18 cellular contexts compared by ENCODE assay signal in genomic region chr10:47365561-47365960, GRCh38. TPM values are rescaled to one million over a fixed set of nuclear protein-coding genes. Genes with fewer than 3 reads are reported as not detected.
A peak's percentile ranks its signal among the peaks of the same experiment; 100 is the strongest.
DNase-seq lines count a peak whose midpoint lies in the region; ATAC-seq and TF ChIP-seq lines count a peak whose summit lies in the region.
"Had no signal": no experiment of that assay in that cellular context is flagged by ENCODE, and none has a peak within 500 bp of the region (broad histone marks: within the 10 kb centered on the region; RNA-seq: fewer than 3 reads in every experiment).

No MANE protein-coding gene starts in this region.

- no peak overlapping the region for H3K4me3 Mint-ChIP-seq in stimulated activated naive CD8-positive, alpha-beta T cell treated with anti-CD3 and anti-CD28 coated beads, Interleukin-15, amount 100 ng/mL, for 72 hours
- H3K4me3 Mint-ChIP-seq: CD4-positive, alpha-beta memory T cell; HFFc6 had no signal

- H3K4me1 Mint-ChIP-seq in stimulated activated naive CD8-positive, alpha-beta T cell treated with anti-CD3 and anti-CD28 coated beads, Interleukin-15, amount 100 ng/mL, for 72 hours, result no peaks in the 10 kb centered on the region
- H3K4me1 Mint-ChIP-seq: CD4-positive, alpha-beta memory T cell had no signal

- no peaks in the 10 kb centered on the region for H3K9me3 Mint-ChIP-seq in stimulated activated naive CD8-positive, alpha-beta T cell treated with anti-CD3 and anti-CD28 coated beads, Interleukin-15, amount 100 ng/mL, for 72 hours
- H3K9me3 Mint-ChIP-seq: CD4-positive, alpha-beta memory T cell; HFFc6 had no signal

- H3K27ac ChIP-seq in coronary artery, result no peak overlapping the region
- H3K27ac ChIP-seq: HL-60 had no signal

- no peaks in the 10 kb centered on the region for H3K27me3 Mint-ChIP-seq in stimulated activated naive CD8-positive, alpha-beta T cell treated with anti-CD3 and anti-CD28 coated beads, Interleukin-15, amount 100 ng/mL, for 72 hours
- H3K27me3 Mint-ChIP-seq: CD4-positive, alpha-beta memory T cell had no signal

- TF ChIP-seq CTCF in coronary artery (IDR thresholded peaks at IDR 0.05), result no peak

- peak; percentile 24 for DNase-seq in activated effector memory CD4-positive, alpha-beta T cell treated with anti-CD3 and anti-CD28 coated beads, Interleukin-2, amount 50 U/mL, for 16 hours
- DNase-seq in activated effector memory CD4-positive, alpha-beta T cell treated with Interleukin-2 at 50 U/mL for 16 hours, result no peak
- DNase-seq in coronary artery (ENCODE audit: low spot score) (peak; percentile 38), posterior vena cava (ENCODE audit: low spot score) (peak; percentile 41), hippocampal formation (lab: John Stamatoyannopoulos, UW) (no peak)
- no peak for DNase-seq in stimulated activated naive CD8-positive, alpha-beta T cell treated with anti-CD3 and anti-CD28 coated beads, Interleukin-15, amount 100 ng/mL, for 72 hours
- DNase-seq: ACHN; C1 segment of cervical spinal cord; CD4-positive, alpha-beta memory T cell; DMS79; HCEC 1CT; HFFc6 had no signal

- intact Hi-C loops in posterior vena cava (cut with DNase I), result no loop called here

- H3K4me3 ChIP-seq in coronary artery, result no peak overlapping the region
- H3K4me3 ChIP-seq: GM12878 had no signal

- no peak overlapping the region for H3K27ac Mint-ChIP-seq in stimulated activated naive CD8-positive, alpha-beta T cell treated with anti-CD3 and anti-CD28 coated beads, Interleukin-15, amount 100 ng/mL, for 72 hours
- H3K27ac Mint-ChIP-seq: HFFc6 had no signal

- no peak for ATAC-seq in stimulated activated naive CD8-positive, alpha-beta T cell treated with anti-CD3 and anti-CD28 coated beads, Interleukin-15, amount 100 ng/mL, for 72 hours
- ATAC-seq in HG03045 (IDR thresholded peaks at IDR 0.05; ENCODE audit: unreplicated experiment), result no peak
- ATAC-seq: GM12878 had no signal

RNA-seq across cellular contexts. Expression of gene RBP3, which starts 17.4 kb away (rescaled TPM):
- not detected for total RNA-seq in posterior vena cava
- total RNA-seq: A172; CD4-positive, alpha-beta memory T cell; G401; GM12878; H4; HFFc6 had no signal

RNA-seq across cellular contexts. Expression of gene ZNF488, which starts 18.5 kb away (rescaled TPM):
- not detected for total RNA-seq in posterior vena cava
- total RNA-seq: CD4-positive, alpha-beta memory T cell; G401; GM12878 had no signal

RNA-seq across cellular contexts. Expression of gene GDF2, which starts 43.3 kb away (rescaled TPM):
- not detected for total RNA-seq in posterior vena cava
- total RNA-seq: A172; CD4-positive, alpha-beta memory T cell; G401; GM12878; H4; HFFc6 had no signal

Comparison
In these comparisons a context has a peak if more than half of its experiments do, and no peak if none do; other contexts are left out.
1. DNase-seq: peak in activated effector memory CD4-positive, alpha-beta T cell treated with anti-CD3 and anti-CD28 coated beads, Interleukin-2, amount 50 U/mL, for 16 hours (single experiment), coronary artery (single experiment) and posterior vena cava (single experiment); none in activated effector memory CD4-positive, alpha-beta T cell treated with Interleukin-2 at 50 U/mL for 16 hours (single experiment), hippocampal formation (0 of 2) and stimulated activated naive CD8-positive, alpha-beta T cell treated with anti-CD3 and anti-CD28 coated beads, Interleukin-15, amount 100 ng/mL, for 72 hours (0 of 2).